35 cellular contexts compared by ENCODE assay signal in the genomic region with DNA sequence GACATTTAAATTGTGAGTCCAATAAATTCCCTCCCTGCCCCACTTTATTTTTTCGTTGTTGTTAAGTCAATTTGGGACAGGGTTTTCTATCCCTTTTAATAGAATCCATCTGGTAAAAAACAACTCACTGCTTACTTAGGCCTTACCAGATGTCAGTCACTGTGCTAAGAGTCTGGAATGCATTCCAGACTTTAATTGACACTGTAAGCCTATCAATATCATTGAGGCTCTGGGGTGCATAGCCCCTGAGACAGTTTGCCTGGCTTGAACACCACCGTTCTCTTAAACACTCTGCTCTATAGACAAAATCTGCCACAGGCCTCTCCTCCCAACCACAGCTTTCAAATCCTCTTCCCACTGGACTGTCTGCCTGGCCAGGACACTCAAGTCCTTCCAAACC.
"Had no signal": no experiment of that assay in that cellular context is flagged by ENCODE, and none has a peak within 500 bp of the region (broad histone marks: within the 10 kb centered on the region; RNA-seq: fewer than 3 reads in every experiment).

No MANE protein-coding gene starts in this region.

- H3K9me3 Mint-ChIP-seq: activated B cell treated with CpG ODN at 0.5 μM for 24 hours; activated CD4-positive, alpha-beta memory T cell treated with anti-CD3 and anti-CD28 coated beads, Interleukin-2, amount 10 ng/mL, durations not matched to agents 7 days and 5 days; activated CD4-positive, alpha-beta T cell treated with anti-CD3 and anti-CD28 coated beads, Interleukin-2, amount 10 ng/mL, durations not matched to agents 24 days and 14 days; activated naive CD4-positive, alpha-beta T cell treated with anti-CD3 and anti-CD28 coated beads, Interleukin-2, amount 10 ng/mL, durations not matched to agents 7 days and 5 days; activated naive CD4-positive, alpha-beta T cell treated with anti-CD3 and anti-CD28 coated beads, Interleukin-2, amount 50 U/mL, for 24 hours; activated naive CD8-positive, alpha-beta T cell treated with anti-CD3 and anti-CD28 coated beads, Interleukin-2, amount 10 ng/mL, durations not matched to agents 7 days and 5 days; activated naive CD8-positive, alpha-beta T cell treated with anti-CD3 and anti-CD28 coated beads, Interleukin-2, amount 50 U/mL, for 24 hours; activated T-helper 2 cell treated with anti-CD3 and anti-CD28 coated beads, Interferon-gamma antibody, Interleukin-2, Interleukin-4, amounts not matched to agents 10 μg/mL and 5 μg/mL and 100 μg/mL, durations not matched to agents 14 hours and 24 hours and 36 hours; central memory CD8-positive, alpha-beta T cell; T-helper 1 cell treated with Interleukin-12 subunit alpha and Interleukin-12 subunit beta and Interleukin-4 antibody, amounts not matched to agents 30 μg/mL and 1 μg/mL, for 36 hours; T-helper 2 cell treated with Interferon-gamma antibody and Interleukin-4, amounts not matched to agents 5 μg/mL and 100 μg/mL, for 36 hours had no signal

- H3K36me3 ChIP-seq: ascending aorta, cardiac muscle cell had no signal

- H3K27me3 ChIP-seq: ascending aorta, cardiac muscle cell had no signal

- H3K27ac Mint-ChIP-seq: activated B cell treated with CpG ODN at 0.5 μM for 24 hours; activated CD4-positive, alpha-beta memory T cell treated with anti-CD3 and anti-CD28 coated beads, Interleukin-2, amount 10 ng/mL, durations not matched to agents 7 days and 5 days; activated CD4-positive, alpha-beta T cell treated with anti-CD3 and anti-CD28 coated beads, Interleukin-2, amount 10 ng/mL, durations not matched to agents 24 days and 14 days; activated CD8-positive, alpha-beta memory T cell treated with anti-CD3 and anti-CD28 coated beads, Interleukin-2, amount 10 ng/mL, durations not matched to agents 7 days and 5 days; activated CD8-positive, alpha-beta T cell treated with anti-CD3 and anti-CD28 coated beads, Interleukin-2, amount 10 ng/mL, durations not matched to agents 7 days and 5 days; activated naive CD4-positive, alpha-beta T cell treated with anti-CD3 and anti-CD28 coated beads, Interleukin-2, amount 10 ng/mL, durations not matched to agents 7 days and 5 days; activated naive CD4-positive, alpha-beta T cell treated with anti-CD3 and anti-CD28 coated beads, Interleukin-2, amount 50 U/mL, for 24 hours; activated naive CD8-positive, alpha-beta T cell; activated naive CD8-positive, alpha-beta T cell treated with anti-CD3 and anti-CD28 coated beads, Interleukin-2, amount 10 ng/mL, durations not matched to agents 7 days and 5 days; activated naive CD8-positive, alpha-beta T cell treated with anti-CD3 and anti-CD28 coated beads, Interleukin-2, amount 50 U/mL, for 24 hours; activated T-cell treated with anti-CD3 and anti-CD28 coated beads, Interleukin-2, amount 50 U/mL, for 24 hours; activated T-helper 2 cell treated with anti-CD3 and anti-CD28 coated beads, Interferon-gamma antibody, Interleukin-2, Interleukin-4, amounts not matched to agents 10 μg/mL and 5 μg/mL and 100 μg/mL, durations not matched to agents 14 hours and 24 hours and 36 hours; T-helper 1 cell treated with Interleukin-12 subunit alpha and Interleukin-12 subunit beta and Interleukin-4 antibody, amounts not matched to agents 30 μg/mL and 1 μg/mL, for 36 hours; T-helper 2 cell treated with Interferon-gamma antibody and Interleukin-4, amounts not matched to agents 5 μg/mL and 100 μg/mL, for 36 hours had no signal

- DNase-seq: activated B cell treated with CpG ODN at 0.5 μM for 24 hours; activated CD4-positive, alpha-beta memory T cell treated with anti-CD3 and anti-CD28 coated beads, Interleukin-2, amount 10 ng/mL, durations not matched to agents 7 days and 5 days; activated CD4-positive, alpha-beta T cell treated with anti-CD3 and anti-CD28 coated beads for 4 hours; activated CD4-positive, alpha-beta T cell treated with anti-CD3 and anti-CD28 coated beads, Interleukin-2, amount 10 ng/mL, durations not matched to agents 24 days and 14 days; activated CD4-positive, alpha-beta T cell treated with anti-CD3 and anti-CD28 coated beads, Interleukin-2, amount 50 U/mL, for 1 hour; activated CD4-positive, alpha-beta T cell treated with anti-CD3 and anti-CD28 coated beads, Interleukin-2, amount 50 U/mL, for 4 hours; activated CD4-positive, CD25-positive, alpha-beta regulatory T cell treated with anti-CD3 and anti-CD28 coated beads, Interleukin-2, amount 50 U/mL, for 72 hours; activated CD8-positive, alpha-beta memory T cell treated with anti-CD3 and anti-CD28 coated beads for 24 hours; activated CD8-positive, alpha-beta memory T cell treated with anti-CD3 and anti-CD28 coated beads, Interleukin-2, amount 10 ng/mL, durations not matched to agents 7 days and 5 days; activated CD8-positive, alpha-beta memory T cell treated with anti-CD3 and anti-CD28 coated beads, Interleukin-2, amount 50 U/mL, for 48 hours; activated CD8-positive, alpha-beta T cell treated with anti-CD3 and anti-CD28 coated beads, Interleukin-2, amount 10 ng/mL, durations not matched to agents 7 days and 5 days; activated effector memory CD4-positive, alpha-beta T cell treated with Interleukin-2 at 50 U/mL for 16 hours; activated gamma-delta T cell; activated naive CD4-positive, alpha-beta T cell treated with anti-CD3 and anti-CD28 coated beads, Interleukin-2, amount 10 ng/mL, durations not matched to agents 7 days and 5 days; activated naive CD4-positive, alpha-beta T cell treated with Interleukin-2 at 50 U/mL for 16 hours; activated naive CD8-positive, alpha-beta T cell treated with anti-CD3 and anti-CD28 coated beads, Interleukin-2, amount 10 ng/mL, durations not matched to agents 7 days and 5 days; activated naive CD8-positive, alpha-beta T cell treated with anti-CD3 and anti-CD28 coated beads, Interleukin-2, amount 50 U/mL, for 24 hours; activated T-cell treated with anti-CD3 and anti-CD28 coated beads, Interleukin-2, amount 50 U/mL, for 24 hours; activated T-cell treated with anti-CD3 and anti-CD28 coated beads, Interleukin-2, amount 50 U/mL, for 48 hours; amygdala; anterior cingulate cortex; caudate nucleus; cerebellar nuclear complex; T-helper 2 cell; T-helper 9 cell had no signal

- ATAC-seq: activated CD8-positive, alpha-beta memory T cell treated with anti-CD3 and anti-CD28 coated beads, Interleukin-2, amount 10 ng/mL, durations not matched to agents 7 days and 5 days; activated CD8-positive, alpha-beta T cell treated with anti-CD3 and anti-CD28 coated beads, Interleukin-2, amount 10 ng/mL, durations not matched to agents 7 days and 5 days; activated naive CD8-positive, alpha-beta T cell treated with anti-CD3 and anti-CD28 coated beads, Interleukin-2, amount 50 U/mL, for 24 hours had no signal

- H3K36me3 Mint-ChIP-seq: activated CD8-positive, alpha-beta memory T cell treated with anti-CD3 and anti-CD28 coated beads, Interleukin-2, amount 10 ng/mL, durations not matched to agents 7 days and 5 days; activated naive CD4-positive, alpha-beta T cell treated with anti-CD3 and anti-CD28 coated beads, Interleukin-2, amount 10 ng/mL, durations not matched to agents 7 days and 5 days; activated naive CD4-positive, alpha-beta T cell treated with anti-CD3 and anti-CD28 coated beads, Interleukin-2, amount 50 U/mL, for 24 hours; activated naive CD8-positive, alpha-beta T cell; activated naive CD8-positive, alpha-beta T cell treated with anti-CD3 and anti-CD28 coated beads, Interleukin-2, amount 10 ng/mL, durations not matched to agents 7 days and 5 days; brain had no signal

- H3K27ac ChIP-seq: ascending aorta, cardiac muscle cell, VCaP had no signal

- H3K4me3 Mint-ChIP-seq: activated B cell treated with CpG ODN at 0.5 μM for 24 hours; activated CD4-positive, alpha-beta memory T cell treated with anti-CD3 and anti-CD28 coated beads, Interleukin-2, amount 10 ng/mL, durations not matched to agents 7 days and 5 days; activated CD4-positive, alpha-beta T cell treated with anti-CD3 and anti-CD28 coated beads, Interleukin-2, amount 10 ng/mL, durations not matched to agents 24 days and 14 days; activated CD8-positive, alpha-beta memory T cell treated with anti-CD3 and anti-CD28 coated beads, Interleukin-2, amount 10 ng/mL, durations not matched to agents 7 days and 5 days; activated CD8-positive, alpha-beta T cell treated with anti-CD3 and anti-CD28 coated beads, Interleukin-2, amount 10 ng/mL, durations not matched to agents 7 days and 5 days; activated naive CD4-positive, alpha-beta T cell treated with anti-CD3 and anti-CD28 coated beads, Interleukin-2, amount 10 ng/mL, durations not matched to agents 7 days and 5 days; activated naive CD4-positive, alpha-beta T cell treated with anti-CD3 and anti-CD28 coated beads, Interleukin-2, amount 50 U/mL, for 24 hours; activated naive CD8-positive, alpha-beta T cell; activated naive CD8-positive, alpha-beta T cell treated with anti-CD3 and anti-CD28 coated beads, Interleukin-2, amount 10 ng/mL, durations not matched to agents 7 days and 5 days; activated naive CD8-positive, alpha-beta T cell treated with anti-CD3 and anti-CD28 coated beads, Interleukin-2, amount 50 U/mL, for 24 hours; activated T-cell treated with anti-CD3 and anti-CD28 coated beads, Interleukin-2, amount 50 U/mL, for 24 hours; brain; central memory CD8-positive, alpha-beta T cell; T-helper 1 cell treated with Interleukin-12 subunit alpha and Interleukin-12 subunit beta and Interleukin-4 antibody, amounts not matched to agents 30 μg/mL and 1 μg/mL, for 36 hours; T-helper 2 cell treated with Interferon-gamma antibody and Interleukin-4, amounts not matched to agents 5 μg/mL and 100 μg/mL, for 36 hours had no signal

- H3K27me3 Mint-ChIP-seq: activated CD4-positive, alpha-beta memory T cell treated with anti-CD3 and anti-CD28 coated beads, Interleukin-2, amount 10 ng/mL, durations not matched to agents 7 days and 5 days; activated CD4-positive, alpha-beta T cell treated with anti-CD3 and anti-CD28 coated beads, Interleukin-2, amount 10 ng/mL, durations not matched to agents 24 days and 14 days; activated CD8-positive, alpha-beta memory T cell treated with anti-CD3 and anti-CD28 coated beads, Interleukin-2, amount 10 ng/mL, durations not matched to agents 7 days and 5 days; activated naive CD8-positive, alpha-beta T cell treated with anti-CD3 and anti-CD28 coated beads, Interleukin-2, amount 10 ng/mL, durations not matched to agents 7 days and 5 days; activated naive CD8-positive, alpha-beta T cell treated with anti-CD3 and anti-CD28 coated beads, Interleukin-2, amount 50 U/mL, for 24 hours had no signal

- H3K4me3 ChIP-seq: ascending aorta, cardiac muscle cell had no signal

- H3K4me1 Mint-ChIP-seq: activated B cell treated with CpG ODN at 0.5 μM for 24 hours; activated CD4-positive, alpha-beta memory T cell treated with anti-CD3 and anti-CD28 coated beads, Interleukin-2, amount 10 ng/mL, durations not matched to agents 7 days and 5 days; activated CD4-positive, alpha-beta T cell treated with anti-CD3 and anti-CD28 coated beads, Interleukin-2, amount 10 ng/mL, durations not matched to agents 24 days and 14 days; activated CD8-positive, alpha-beta memory T cell treated with anti-CD3 and anti-CD28 coated beads, Interleukin-2, amount 10 ng/mL, durations not matched to agents 7 days and 5 days; activated naive CD4-positive, alpha-beta T cell treated with anti-CD3 and anti-CD28 coated beads, Interleukin-2, amount 10 ng/mL, durations not matched to agents 7 days and 5 days; activated naive CD4-positive, alpha-beta T cell treated with anti-CD3 and anti-CD28 coated beads, Interleukin-2, amount 50 U/mL, for 24 hours; activated naive CD8-positive, alpha-beta T cell treated with anti-CD3 and anti-CD28 coated beads, Interleukin-2, amount 10 ng/mL, durations not matched to agents 7 days and 5 days; activated naive CD8-positive, alpha-beta T cell treated with anti-CD3 and anti-CD28 coated beads, Interleukin-2, amount 50 U/mL, for 24 hours; central memory CD8-positive, alpha-beta T cell had no signal

- H3K4me1 ChIP-seq: ascending aorta had no signal
